ENCODE assay signal across 12 cellular contexts in the genomic region with DNA sequence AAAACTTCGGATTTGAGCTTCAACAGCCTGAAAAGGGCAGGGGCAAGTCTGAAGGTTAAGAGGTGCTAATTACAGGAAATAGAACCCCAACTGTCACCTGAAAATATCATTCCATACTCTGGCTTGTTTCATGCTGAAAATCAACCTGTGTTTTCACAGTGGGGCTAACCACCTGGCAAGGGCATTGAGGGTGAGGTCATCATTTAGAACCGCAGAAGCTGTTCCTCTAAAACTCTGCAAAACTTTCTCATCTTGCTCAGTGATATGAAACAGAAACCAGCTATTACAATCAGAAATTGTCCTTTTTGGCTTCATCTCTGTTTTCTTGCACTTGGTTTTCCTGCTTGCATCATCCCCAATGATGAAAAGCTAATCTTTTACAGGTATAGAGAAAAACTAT.
A peak's percentile ranks its signal among the peaks of the same experiment; 100 is the strongest.
DNase-seq lines count a peak whose midpoint lies in the region; ATAC-seq and TF ChIP-seq lines count a peak whose summit lies in the region.
"Had no signal": no experiment of that assay in that cellular context is flagged by ENCODE, and none has a peak within 500 bp of the region (broad histone marks: within the 10 kb centered on the region; RNA-seq: fewer than 3 reads in every experiment).

No MANE protein-coding gene starts in this region.

- peak; percentile 67 for DNase-seq in RPMI8226
- no peak for DNase-seq in erythroblast (lab: John Stamatoyannopoulos, UW)
- DNase-seq in inferior parietal cortex (ENCODE audit: extremely low spot score): no peak
- DNase-seq in SK-N-DZ (ENCODE audit: low spot score): no peak
- DNase-seq in NCI-H2081 treated with DMSO at 0.1 percent for 48 hours (lab: John Stamatoyannopoulos, UW): no peak
- DNase-seq: hippocampal formation, NCI-H1105 treated with DMSO at 0.1 percent for 48 hours, NCI-H524 treated with DMSO at 0.1 percent for 48 hours had no signal

- TF ChIP-seq POLR2A in erythroblast (IDR thresholded peaks at IDR 0.05; ENCODE audit: low read length): no peak

- peak; percentile 41 for ATAC-seq in GM18520 (IDR thresholded peaks at IDR 0.05; ENCODE audit: unreplicated experiment)
- ATAC-seq in GM21423 (IDR thresholded peaks at IDR 0.05; ENCODE audit: unreplicated experiment): peak; percentile 65
- ATAC-seq in HG03045 (IDR thresholded peaks at IDR 0.05; ENCODE audit: unreplicated experiment): peak; percentile 88
- ATAC-seq: activated naive CD4-positive, alpha-beta T cell treated with anti-CD3 and anti-CD28 coated beads, Interleukin-2, amount 50 U/mL, for 72 hours had no signal
